4 cellular contexts compared by ENCODE assay signal in genomic region chrX:137934887-137935286, GRCh38.
DNase-seq lines count a peak whose midpoint lies in the region; TF ChIP-seq lines count a peak whose summit lies in the region.
"Not testable (repeated sequence)": the region's sequence is repeated elsewhere in the genome, so short reads cannot be mapped to it uniquely, and the experiment has no call there.

No MANE protein-coding gene starts in this region.

- CTCF ChIA-PET in HEK293 (lab: Yijun Ruan, JAX), result not testable (repeated sequence)

- H3K27ac ChIP-seq in HEK293 (ENCODE audit: extremely low read depth, low read depth, low read length); HUES48 (ENCODE audit: low read depth, low read length): not testable (repeated sequence)

- H3K4me1 Mint-ChIP-seq in chondrocyte (ENCODE audit: low read depth), result not testable (repeated sequence)

- peaks cover 43% of the 10 kb centered on the region for H3K9me3 Mint-ChIP-seq in chondrocyte (ENCODE audit: low read depth)

- H3K9me3 ChIP-seq in HEK293 (ENCODE audit: control insufficient read depth, insufficient read depth, low read depth, low read length), result not testable (repeated sequence)
- H3K9me3 ChIP-seq in HUES48 (ENCODE audit: control insufficient read depth, insufficient read depth, low read length), result peaks cover 36% of the 10 kb centered on the region

- H3K27ac Mint-ChIP-seq in chondrocyte (ENCODE audit: unreplicated experiment), result not testable (repeated sequence)

- H3K27me3 ChIP-seq in HUES48 (ENCODE audit: control insufficient read depth, insufficient read depth, low read length), result not testable (repeated sequence)

- H3K4me3 ChIP-seq in HEK293 (ENCODE audit: low read depth, low read length), result not testable (repeated sequence)
- H3K4me3 ChIP-seq in HUES48 (ENCODE audit: low read depth, low read length), result peak overlapping the region; percentile 29; the same call in 1 of the 2 replicates

- H3K36me3 Mint-ChIP-seq in chondrocyte (ENCODE audit: low read depth), result not testable (repeated sequence)

- not testable (repeated sequence) for H3K36me3 ChIP-seq in HEK293 (ENCODE audit: control insufficient read depth in 2 of 2, insufficient read depth in 1 of 2, low read length in 2 of 2); HUES48 (ENCODE audit: control insufficient read depth, insufficient read depth, low read length)

- DNase-seq in chondrocyte (ENCODE audit: low spot score) (peak; percentile 42), posterior vena cava (ENCODE audit: low spot score) (peak; percentile 57)

- not testable (repeated sequence) for TF ChIP-seq CTCF in HEK293 (tag by site-specific recombination; IDR thresholded peaks at IDR 0.05); chondrocyte (IDR thresholded peaks at IDR 0.05)

- not testable (repeated sequence) for H3K4me3 Mint-ChIP-seq in chondrocyte (ENCODE audit: unreplicated experiment)

- POLR2A ChIA-PET in HEK293 (lab: Yijun Ruan, JAX), result not testable (repeated sequence)

- intact Hi-C loops in posterior vena cava (cut with DNase I), result not testable (repeated sequence)

- not testable (repeated sequence) for H3K27me3 Mint-ChIP-seq in chondrocyte (ENCODE audit: low read depth)

- not testable (repeated sequence) for H3K9ac ChIP-seq in HUES48 (ENCODE audit: low read depth, low read length)

- H3K4me1 ChIP-seq in HEK293 (ENCODE audit: control insufficient read depth, insufficient read depth, low read length); HUES48 (ENCODE audit: control insufficient read depth, insufficient read depth, low read length): not testable (repeated sequence)

TF ChIP-seq in HEK293, 187 proteins besides CTCF, POLR2A, EP300 and RAD21:
- TF ChIP-seq ZNF585B (tag by site-specific recombination; IDR thresholded peaks at IDR 0.05), result peak; percentile 91
